ENCODE assay signal across 1 cellular context in the genomic region with DNA sequence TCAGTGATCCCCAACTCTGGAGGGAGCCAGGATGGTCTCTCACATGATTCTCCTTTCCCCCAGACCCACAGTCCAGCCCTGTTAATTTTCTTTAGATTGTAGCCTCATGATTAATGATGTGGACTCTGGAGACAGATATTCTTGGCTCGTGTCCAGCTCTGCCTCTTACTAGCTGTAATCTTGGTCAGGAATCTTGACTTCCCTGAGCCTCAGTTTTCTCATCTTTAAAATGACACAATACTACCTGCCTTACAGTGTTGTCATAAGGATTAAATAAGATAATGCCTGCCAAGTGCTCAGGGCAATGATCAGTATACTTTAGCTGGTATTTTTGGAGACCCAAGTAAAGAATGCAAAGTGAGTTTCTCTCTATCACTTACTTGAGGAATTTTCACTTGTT.
TF ChIP-seq lines count a peak whose summit lies in the region.

No MANE protein-coding gene starts in this region.

TF ChIP-seq in K562, 482 proteins besides CTCF, POLR2A, EP300 and RAD21 (continued from another document):
- no peak for TF ChIP-seq MYC (IDR thresholded peaks at IDR 0.05; ENCODE audit: low read depth, low read length)
- TF ChIP-seq MYC (CRISPR knock-in tag; IDR thresholded peaks at IDR 0.05; ENCODE audit: borderline replicate concordance, low read depth) = no peak
- TF ChIP-seq RBM34 (IDR thresholded peaks at IDR 0.05; ENCODE audit: borderline replicate concordance, insufficient read depth, low read length) = no peak
- TF ChIP-seq NFIC (IDR thresholded peaks at IDR 0.05) = peak; percentile 78
- TF ChIP-seq, protein P1, sequence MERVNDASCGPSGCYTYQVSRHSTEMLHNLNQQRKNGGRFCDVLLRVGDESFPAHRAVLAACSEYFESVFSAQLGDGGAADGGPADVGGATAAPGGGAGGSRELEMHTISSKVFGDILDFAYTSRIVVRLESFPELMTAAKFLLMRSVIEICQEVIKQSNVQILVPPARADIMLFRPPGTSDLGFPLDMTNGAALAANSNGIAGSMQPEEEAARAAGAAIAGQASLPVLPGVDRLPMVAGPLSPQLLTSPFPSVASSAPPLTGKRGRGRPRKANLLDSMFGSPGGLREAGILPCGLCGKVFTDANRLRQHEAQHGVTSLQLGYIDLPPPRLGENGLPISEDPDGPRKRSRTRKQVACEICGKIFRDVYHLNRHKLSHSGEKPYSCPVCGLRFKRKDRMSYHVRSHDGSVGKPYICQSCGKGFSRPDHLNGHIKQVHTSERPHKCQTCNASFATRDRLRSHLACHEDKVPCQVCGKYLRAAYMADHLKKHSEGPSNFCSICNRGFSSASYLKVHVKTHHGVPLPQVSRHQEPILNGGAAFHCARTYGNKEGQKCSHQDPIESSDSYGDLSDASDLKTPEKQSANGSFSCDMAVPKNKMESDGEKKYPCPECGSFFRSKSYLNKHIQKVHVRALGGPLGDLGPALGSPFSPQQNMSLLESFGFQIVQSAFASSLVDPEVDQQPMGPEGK (CRISPR knock-in tag; IDR thresholded peaks at IDR 0.05; ENCODE audit: borderline replicate concordance) = no peak
- TF ChIP-seq TCFL5 (CRISPR knock-in tag; conservative IDR thresholded peaks at IDR 0.05) = no peak
